Comparison of ENCODE assay signal across 16 cellular contexts in genomic region chr6:2108700-2109306, GRCh38.
A peak's percentile ranks its signal among the peaks of the same experiment; 100 is the strongest.
DNase-seq lines count a peak whose midpoint lies in the region; ATAC-seq and TF ChIP-seq lines count a peak whose summit lies in the region.
"Had no signal": no experiment of that assay in that cellular context is flagged by ENCODE, and none has a peak within 500 bp of the region (broad histone marks: within the 10 kb centered on the region; RNA-seq: fewer than 3 reads in every experiment).

No MANE protein-coding gene starts in this region.

- no peaks in the 10 kb centered on the region for H3K36me3 ChIP-seq in upper lobe of right lung
- H3K36me3 ChIP-seq: BE2C, prostate gland, suprapubic skin, WERI-Rb-1 had no signal

- H3K27ac ChIP-seq in upper lobe of right lung = no peak overlapping the region
- H3K27ac ChIP-seq: body of pancreas, hepatocyte, prostate gland, suprapubic skin, WERI-Rb-1 had no signal

- peaks cover 4% of the 10 kb centered on the region for H3K4me1 ChIP-seq in upper lobe of right lung
- H3K4me1 ChIP-seq: prostate gland had no signal

- POLR2A ChIA-PET in HEK293T (lab: Yijun Ruan, JAX) = interaction anchor here (0.8 to 4.3 kb wide), 3 partner anchors 88 to 512 kb away, joined by 3 to 12 read pairs (median 3); no protein-coding TSS in a partner anchor

- H3K9me3 Mint-ChIP-seq in memory B cell = no peaks in the 10 kb centered on the region

- H3K36me3 Mint-ChIP-seq in memory B cell = peaks cover 12% of the 10 kb centered on the region

- H3K27me3 Mint-ChIP-seq in memory B cell = no peaks in the 10 kb centered on the region

- intact Hi-C loops in upper lobe of right lung (cut with DNase I) = loop anchor here (5.0 kb wide), 1 partner anchor 507 kb away; no protein-coding TSS in a partner anchor

- H3K4me3 ChIP-seq in upper lobe of right lung = no peak overlapping the region
- H3K4me3 ChIP-seq: body of pancreas, hepatocyte, prostate gland, suprapubic skin had no signal

- peaks cover 10% of the 10 kb centered on the region for H3K4me1 Mint-ChIP-seq in memory B cell

- H3K4me3 Mint-ChIP-seq in memory B cell = no peak overlapping the region

- H3K27ac Mint-ChIP-seq in memory B cell = peak overlapping the region; percentile 7

- no peak for TF ChIP-seq CTCF in upper lobe of right lung (IDR thresholded peaks at IDR 0.05)

- no peak for ATAC-seq in memory B cell (ENCODE audit: low read depth)
- no peak for ATAC-seq in HG03108 (IDR thresholded peaks at IDR 0.05; ENCODE audit: unreplicated experiment)
- no peak for ATAC-seq in upper lobe of right lung
- ATAC-seq: body of pancreas, left cardiac atrium had no signal

- CTCF ChIA-PET in HEK293T (lab: Yijun Ruan, JAX) = interaction anchor here (0.6 to 1.9 kb wide), 6 partner anchors 62 to 589 kb away, joined by 3 to 7 read pairs (median 3); no protein-coding TSS in a partner anchor

- no peaks in the 10 kb centered on the region for H3K9me3 ChIP-seq in upper lobe of right lung
- H3K9me3 ChIP-seq: BE2C, body of pancreas, prostate gland, suprapubic skin had no signal

- DNase-seq in HEK293T (ENCODE audit: extremely low spot score) (peak; percentile 61), NCI-H2029 (lab: John Stamatoyannopoulos, UW) (peak; percentile 90), NCI-H748 (lab: John Stamatoyannopoulos, UW; ENCODE audit: unreplicated experiment) (peak; percentile 97), memory B cell (ENCODE audit: low spot score in 2 of 2) (no peak), upper lobe of right lung (no peak), A172 (ENCODE audit: low spot score) (no peak), OCI-M1 (lab: John Stamatoyannopoulos, UW) (no peak)
- DNase-seq: BE2C, body of pancreas, left cardiac atrium, SW 1271, WERI-Rb-1 had no signal

- no peaks in the 10 kb centered on the region for H3K27me3 ChIP-seq in upper lobe of right lung
- H3K27me3 ChIP-seq: BE2C, body of pancreas, hepatocyte, suprapubic skin had no signal

TF ChIP-seq in HEK293T, 16 proteins besides CTCF, POLR2A, EP300 and RAD21:
- TF ChIP-seq NFRKB (IDR thresholded peaks at IDR 0.05) (no peak), TARDBP (IDR thresholded peaks at IDR 0.05) (no peak), FOXA1 (IDR thresholded peaks at IDR 0.05) (no peak), PKNOX1 (IDR thresholded peaks at IDR 0.05) (peak; percentile 85)

Comparison
In these comparisons a context has a peak if more than half of its experiments do, and no peak if none do; other contexts are left out.
1. DNase-seq: peak in HEK293T (single experiment), NCI-H2029 (single experiment) and NCI-H748 (single experiment); none in memory B cell (0 of 2), upper lobe of right lung (single experiment), A172 (single experiment) and OCI-M1 (single experiment).